ENCODE assay signal across 1 cellular context in genomic region chr2:240392084-240392947, GRCh38.
TF ChIP-seq lines count a peak whose summit lies in the region.

No MANE protein-coding gene starts in this region.

TF ChIP-seq in GM23338, 12 proteins besides CTCF, POLR2A, EP300 and RAD21 (continued from another document):
- TF ChIP-seq NANOG (IDR thresholded peaks at IDR 0.05; ENCODE audit: borderline replicate concordance) (no peak), EZH2phosphoT487 (IDR thresholded peaks at IDR 0.05; ENCODE audit: unreplicated experiment) (no peak), EZH2 (IDR thresholded peaks at IDR 0.05; ENCODE audit: low read depth, unreplicated experiment) (no peak), ZNF462 (CRISPR knock-in tag; IDR thresholded peaks at IDR 0.05) (no peak), POLR2AphosphoS5 (IDR thresholded peaks at IDR 0.05; ENCODE audit: low read depth) (no peak), JUNB (IDR thresholded peaks at IDR 0.05; ENCODE audit: unreplicated experiment) (no peak), CREB1 (CRISPR knock-in tag; IDR thresholded peaks at IDR 0.05; ENCODE audit: low read depth) (no peak)
